In genomic region chr9:101457003-101457402, GRCh38 we compare ENCODE assay signal across 1 cellular context.
TF ChIP-seq lines count a peak whose summit lies in the region.

No MANE protein-coding gene starts in this region.

TF ChIP-seq in HepG2, 621 proteins besides CTCF, POLR2A, EP300 and RAD21 (continues in another document):
- TF ChIP-seq ZBED4 (CRISPR knock-in tag; IDR thresholded peaks at IDR 0.05; ENCODE audit: borderline replicate concordance) (no peak), THRA (CRISPR knock-in tag; IDR thresholded peaks at IDR 0.05; ENCODE audit: borderline replicate concordance) (0 out of 2 replicates have a peak, but pooled peaks have one; percentile 18), LCORL (IDR thresholded peaks at IDR 0.05) (no peak), LCORL (CRISPR knock-in tag; IDR thresholded peaks at IDR 0.05) (peak; percentile 25; the same call in 1 of the 2 replicates), RXRB (CRISPR knock-in tag; IDR thresholded peaks at IDR 0.05; ENCODE audit: borderline replicate concordance) (peak; percentile 56; the same call in 1 of the 2 replicates), ZNF891 (CRISPR knock-in tag; IDR thresholded peaks at IDR 0.05) (no peak), FLYWCH1 (CRISPR knock-in tag; IDR thresholded peaks at IDR 0.05) (no peak), ZNF800 (CRISPR knock-in tag; IDR thresholded peaks at IDR 0.05) (0 out of 2 replicates have a peak, but pooled peaks have one; percentile 4), ZNF225 (CRISPR knock-in tag; IDR thresholded peaks at IDR 0.05) (no peak), GPBP1L1 (CRISPR knock-in tag; IDR thresholded peaks at IDR 0.05) (no peak), ZNF124 (CRISPR knock-in tag; IDR thresholded peaks at IDR 0.05) (0 out of 2 replicates have a peak, but pooled peaks have one; percentile 26), HOMEZ (CRISPR knock-in tag; IDR thresholded peaks at IDR 0.05; ENCODE audit: low read depth) (peak; percentile 68; the same call in 1 of the 2 replicates), RARA (CRISPR knock-in tag; IDR thresholded peaks at IDR 0.05) (0 out of 2 replicates have a peak, but pooled peaks have one; percentile 16), KMT2B (CRISPR knock-in tag; IDR thresholded peaks at IDR 0.05) (0 out of 2 replicates have a peak, but pooled peaks have one; percentile 31), SOX5 (CRISPR knock-in tag; IDR thresholded peaks at IDR 0.05; ENCODE audit: borderline replicate concordance) (peak; percentile 38; the same call in 1 of the 2 replicates), PAXIP1 (CRISPR knock-in tag; conservative IDR thresholded peaks at IDR 0.05) (0 out of 2 replicates have a peak, but pooled peaks have one; percentile 13), ZNF451 (CRISPR knock-in tag; IDR thresholded peaks at IDR 0.05) (no peak), XRCC5 (optimal IDR thresholded peaks at IDR 0.05; ENCODE audit: low read length) (peak; percentile 48), ATF7 (IDR thresholded peaks at IDR 0.05) (no peak), ATF7 (CRISPR knock-in tag; IDR thresholded peaks at IDR 0.05) (no peak), HDAC2 (CRISPR knock-in tag; IDR thresholded peaks at IDR 0.05) (0 out of 2 replicates have a peak, but pooled peaks have one; percentile 23), ZNF407 (CRISPR knock-in tag; IDR thresholded peaks at IDR 0.05; ENCODE audit: not compliant biosample characterization) (no peak), SOX13 (IDR thresholded peaks at IDR 0.05) (no peak), SOX13 (CRISPR knock-in tag; conservative IDR thresholded peaks at IDR 0.05 in 1 of 2, IDR thresholded peaks at IDR 0.05 in 1 of 2) (peak in 1 of 2 experiments; percentile 28; a peak in 1 of 4 replicates), ZEB1 (IDR thresholded peaks at IDR 0.05; ENCODE audit: insufficient replicate concordance, low read depth) (peak; percentile 50), SOX6 (IDR thresholded peaks at IDR 0.05) (no peak), SOX6 (CRISPR knock-in tag; IDR thresholded peaks at IDR 0.05) (0 out of 2 replicates have a peak, but pooled peaks have one; percentile 28), ZNF280D (CRISPR knock-in tag; IDR thresholded peaks at IDR 0.05) (peak; percentile 30; the same call in 1 of the 2 replicates)
